Comparison of ENCODE assay signal across 8 cellular contexts in genomic region chr7:149624419-149625338, GRCh38.
DNase-seq lines count a peak whose midpoint lies in the region; ATAC-seq and TF ChIP-seq lines count a peak whose summit lies in the region.

No MANE protein-coding gene starts in this region.

- H3K4me1 ChIP-seq in liver (ENCODE audit: control insufficient read depth in 4 of 4, insufficient read depth in 4 of 4, low read length in 3 of 4), result peaks cover 0 to 25% (median 16%) of the 10 kb centered on the region in 4 donors

- peak overlapping the region; percentile 71 to 76 for H3K4me3 Mint-ChIP-seq in CD14-positive monocyte
- H3K4me3 Mint-ChIP-seq in dendritic cell treated with granulocyte-macrophage colony-stimulating factor and Interleukin-4, amounts not matched to agents 40 ng/mL and 50 ng/mL, for 4 days, result peak overlapping the region; percentile 95

- TF ChIP-seq CTCF in CD14-positive monocyte (IDR thresholded peaks at IDR 0.05), result peak; percentile 95
- TF ChIP-seq CTCF in liver (IDR thresholded peaks at IDR 0.05; ENCODE audit: low read depth, low read length, missing input control), result peak; percentile 87

- peaks cover 14 to 19% of the 10 kb centered on the region in 2 donors for H3K36me3 Mint-ChIP-seq in CD14-positive monocyte
- H3K36me3 Mint-ChIP-seq in dendritic cell treated with granulocyte-macrophage colony-stimulating factor and Interleukin-4, amounts not matched to agents 40 ng/mL and 50 ng/mL, for 4 days (ENCODE audit: low read depth), result peaks cover 37% of the 10 kb centered on the region

- no peaks in the 10 kb centered on the region for H3K27me3 ChIP-seq in liver (ENCODE audit: control insufficient read depth in 4 of 4, insufficient read depth in 4 of 4, low read length in 3 of 4)

- no peaks in the 10 kb centered on the region for H3K9me3 Mint-ChIP-seq in CD14-positive monocyte
- H3K9me3 Mint-ChIP-seq in dendritic cell treated with granulocyte-macrophage colony-stimulating factor and Interleukin-4, amounts not matched to agents 40 ng/mL and 50 ng/mL, for 4 days, result no peaks in the 10 kb centered on the region

- peak overlapping the region; percentile 69 to 77 for H3K27ac ChIP-seq in liver (ENCODE audit: low read depth in 1 of 2, low read length in 2 of 2)

- ATAC-seq in GM19351 (IDR thresholded peaks at IDR 0.05; ENCODE audit: unreplicated experiment) (peak; percentile 79), HG03520 (IDR thresholded peaks at IDR 0.05; ENCODE audit: unreplicated experiment) (peak; percentile 88)

- DNase-seq in CD14-positive monocyte (ENCODE audit: low spot score) (peak; percentile 94), NCI-H526 treated with DMSO at 0.1 percent for 48 hours (lab: John Stamatoyannopoulos, UW) (peak; percentile 88)
- peak; percentile 89 for DNase-seq in activated CD4-positive, alpha-beta T cell treated with anti-CD3 and anti-CD28 coated beads, Interleukin-2, amount 50 U/mL, for 1 hour
- DNase-seq in stimulated activated CD4-positive, alpha-beta T cell treated with anti-CD3 and anti-CD28 coated beads, Interleukin-4, amount 100 ng/mL, for 1 hour, result peak; percentile 92

- intact Hi-C loops in CD14-positive monocyte (cut with micrococcal nuclease), result loop anchor here (2.0 to 10.0 kb wide), 4 partner anchors 126 to 600 kb away; partner anchors contain the start of genes PDIA4 (in 1 of the 2) and ZNF746 (in 1 of the 2)
- intact Hi-C loops in dendritic cell treated with granulocyte-macrophage colony-stimulating factor and Interleukin-4, amounts not matched to agents 40 ng/mL and 50 ng/mL, for 4 days (cut with micrococcal nuclease), result loop anchor here (2.0 kb wide), 3 partner anchors 130 to 362 kb away; partner anchors contain the start of gene ZNF783

- H3K4me3 ChIP-seq in liver (ENCODE audit: low read depth in 1 of 3, low read length in 3 of 3), result peak overlapping the region; percentile 91 to 95 (median 92)

- H3K36me3 ChIP-seq in liver (ENCODE audit: control insufficient read depth in 4 of 4, insufficient read depth in 3 of 4, low read depth in 1 of 4, low read length in 3 of 4), result peaks cover 2 to 14% (median 13%) of the 10 kb centered on the region in 4 donors

- peak; percentile 23 to 60 for TF ChIP-seq RAD21 in liver (IDR thresholded peaks at IDR 0.05)

- WGBS in liver, result 1% methylated on average over 97 of the region's 97 CpGs

- H3K4me1 Mint-ChIP-seq in CD14-positive monocyte, result peaks cover 47% of the 10 kb centered on the region
- peaks cover 37% of the 10 kb centered on the region for H3K4me1 Mint-ChIP-seq in dendritic cell treated with granulocyte-macrophage colony-stimulating factor and Interleukin-4, amounts not matched to agents 40 ng/mL and 50 ng/mL, for 4 days (ENCODE audit: low read depth)

- peak overlapping the region in 5 of 7 donors; percentile 9 to 86 (median 77) for H3K27ac Mint-ChIP-seq in CD14-positive monocyte
- H3K27ac Mint-ChIP-seq in dendritic cell treated with granulocyte-macrophage colony-stimulating factor and Interleukin-4, amounts not matched to agents 40 ng/mL and 50 ng/mL, for 4 days, result peak overlapping the region; percentile 93

- H3K9me3 ChIP-seq in liver (ENCODE audit: control insufficient read depth in 4 of 4, low read length in 3 of 4), result no peaks in the 10 kb centered on the region

- H3K9ac ChIP-seq in liver (ENCODE audit: low read depth in 1 of 2, low read length in 2 of 2), result peak overlapping the region; percentile 21 to 50

- H3K27me3 Mint-ChIP-seq in CD14-positive monocyte (ENCODE audit: low read depth in 3 of 3), result peaks cover 2 to 10% (median 2%) of the 10 kb centered on the region in 3 donors
- H3K27me3 Mint-ChIP-seq in dendritic cell treated with granulocyte-macrophage colony-stimulating factor and Interleukin-4, amounts not matched to agents 40 ng/mL and 50 ng/mL, for 4 days, result peaks cover 2% of the 10 kb centered on the region

TF ChIP-seq in liver, 16 proteins besides CTCF, POLR2A, EP300 and RAD21:
- TF ChIP-seq EGR1 (IDR thresholded peaks at IDR 0.05; ENCODE audit: low read depth in 2 of 2), result peak in 1 of 2 donors; percentile 33
- TF ChIP-seq SP1 (IDR thresholded peaks at IDR 0.05), result peak; percentile 41
- TF ChIP-seq, protein P1, sequence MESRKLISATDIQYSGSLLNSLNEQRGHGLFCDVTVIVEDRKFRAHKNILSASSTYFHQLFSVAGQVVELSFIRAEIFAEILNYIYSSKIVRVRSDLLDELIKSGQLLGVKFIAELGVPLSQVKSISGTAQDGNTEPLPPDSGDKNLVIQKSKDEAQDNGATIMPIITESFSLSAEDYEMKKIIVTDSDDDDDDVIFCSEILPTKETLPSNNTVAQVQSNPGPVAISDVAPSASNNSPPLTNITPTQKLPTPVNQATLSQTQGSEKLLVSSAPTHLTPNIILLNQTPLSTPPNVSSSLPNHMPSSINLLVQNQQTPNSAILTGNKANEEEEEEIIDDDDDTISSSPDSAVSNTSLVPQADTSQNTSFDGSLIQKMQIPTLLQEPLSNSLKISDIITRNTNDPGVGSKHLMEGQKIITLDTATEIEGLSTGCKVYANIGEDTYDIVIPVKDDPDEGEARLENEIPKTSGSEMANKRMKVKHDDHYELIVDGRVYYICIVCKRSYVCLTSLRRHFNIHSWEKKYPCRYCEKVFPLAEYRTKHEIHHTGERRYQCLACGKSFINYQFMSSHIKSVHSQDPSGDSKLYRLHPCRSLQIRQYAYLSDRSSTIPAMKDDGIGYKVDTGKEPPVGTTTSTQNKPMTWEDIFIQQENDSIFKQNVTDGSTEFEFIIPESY (IDR thresholded peaks at IDR 0.05), result no peak
- TF ChIP-seq JUND (IDR thresholded peaks at IDR 0.05), result no peak
- TF ChIP-seq ATF3 (IDR thresholded peaks at IDR 0.05), result no peak
- peak; percentile 34 for TF ChIP-seq FOXA1 (IDR thresholded peaks at IDR 0.05)
- TF ChIP-seq NR2F2 (IDR thresholded peaks at IDR 0.05), result no peak
- no peak for TF ChIP-seq MAX (IDR thresholded peaks at IDR 0.05)
- TF ChIP-seq, protein P2, sequence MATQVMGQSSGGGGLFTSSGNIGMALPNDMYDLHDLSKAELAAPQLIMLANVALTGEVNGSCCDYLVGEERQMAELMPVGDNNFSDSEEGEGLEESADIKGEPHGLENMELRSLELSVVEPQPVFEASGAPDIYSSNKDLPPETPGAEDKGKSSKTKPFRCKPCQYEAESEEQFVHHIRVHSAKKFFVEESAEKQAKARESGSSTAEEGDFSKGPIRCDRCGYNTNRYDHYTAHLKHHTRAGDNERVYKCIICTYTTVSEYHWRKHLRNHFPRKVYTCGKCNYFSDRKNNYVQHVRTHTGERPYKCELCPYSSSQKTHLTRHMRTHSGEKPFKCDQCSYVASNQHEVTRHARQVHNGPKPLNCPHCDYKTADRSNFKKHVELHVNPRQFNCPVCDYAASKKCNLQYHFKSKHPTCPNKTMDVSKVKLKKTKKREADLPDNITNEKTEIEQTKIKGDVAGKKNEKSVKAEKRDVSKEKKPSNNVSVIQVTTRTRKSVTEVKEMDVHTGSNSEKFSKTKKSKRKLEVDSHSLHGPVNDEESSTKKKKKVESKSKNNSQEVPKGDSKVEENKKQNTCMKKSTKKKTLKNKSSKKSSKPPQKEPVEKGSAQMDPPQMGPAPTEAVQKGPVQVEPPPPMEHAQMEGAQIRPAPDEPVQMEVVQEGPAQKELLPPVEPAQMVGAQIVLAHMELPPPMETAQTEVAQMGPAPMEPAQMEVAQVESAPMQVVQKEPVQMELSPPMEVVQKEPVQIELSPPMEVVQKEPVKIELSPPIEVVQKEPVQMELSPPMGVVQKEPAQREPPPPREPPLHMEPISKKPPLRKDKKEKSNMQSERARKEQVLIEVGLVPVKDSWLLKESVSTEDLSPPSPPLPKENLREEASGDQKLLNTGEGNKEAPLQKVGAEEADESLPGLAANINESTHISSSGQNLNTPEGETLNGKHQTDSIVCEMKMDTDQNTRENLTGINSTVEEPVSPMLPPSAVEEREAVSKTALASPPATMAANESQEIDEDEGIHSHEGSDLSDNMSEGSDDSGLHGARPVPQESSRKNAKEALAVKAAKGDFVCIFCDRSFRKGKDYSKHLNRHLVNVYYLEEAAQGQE (IDR thresholded peaks at IDR 0.05), result peak; percentile 66
- TF ChIP-seq TAF1 (conservative IDR thresholded peaks at IDR 0.05), result no peak
- TF ChIP-seq HNF4G (IDR thresholded peaks at IDR 0.05), result no peak
- peak; percentile 65 for TF ChIP-seq YY1 (IDR thresholded peaks at IDR 0.05)
- TF ChIP-seq FOXA2 (IDR thresholded peaks at IDR 0.05), result no peak
- no peak for TF ChIP-seq HNF4A (conservative IDR thresholded peaks at IDR 0.05)
- TF ChIP-seq GABPA (IDR thresholded peaks at IDR 0.05 in 1 of 2, conservative IDR thresholded peaks at IDR 0.05 in 1 of 2), result peak in 1 of 2 donors; percentile 76
- TF ChIP-seq RXRA (IDR thresholded peaks at IDR 0.05), result peak; percentile 17 to 53

Comparison
In these comparisons a context has a peak if more than half of its experiments do, and no peak if none do; other contexts are left out.
1. Peak in every context shown above with its lines: DNase-seq, ATAC-seq, H3K4me3 ChIP-seq and H3K27ac ChIP-seq.